Comparison of ENCODE assay signal across 16 cellular contexts in genomic region chr7:111357691-111358090, GRCh38.
DNase-seq lines count a peak whose midpoint lies in the region; FAIRE-seq and TF ChIP-seq lines count a peak whose summit lies in the region.
"Had no signal": no experiment of that assay in that cellular context is flagged by ENCODE, and none has a peak within 500 bp of the region (broad histone marks: within the 10 kb centered on the region; RNA-seq: fewer than 3 reads in every experiment).

No MANE protein-coding gene starts in this region.

- no peak for FAIRE-seq in small intestine (lab: Jason Lieb, UNC)

- H3K36me3 ChIP-seq in SJCRH30 (no peaks in the 10 kb centered on the region), small intestine (ENCODE audit: control insufficient read depth in 2 of 2, insufficient read depth in 2 of 2, low read length in 2 of 2) (no peaks in the 10 kb centered on the region), Peyer's patch (no peaks in the 10 kb centered on the region)
- H3K36me3 ChIP-seq: sigmoid colon, thoracic aorta had no signal

- TF ChIP-seq CTCF in Peyer's patch (IDR thresholded peaks at IDR 0.05) (no peak), CD14-positive monocyte (IDR thresholded peaks at IDR 0.05) (no peak)

- no peaks in the 10 kb centered on the region for H3K4me1 Mint-ChIP-seq in CD14-positive monocyte
- H3K4me1 Mint-ChIP-seq: activated naive CD8-positive, alpha-beta T cell treated with anti-CD3 and anti-CD28 coated beads, Interleukin-2, amount 10 ng/mL, durations not matched to agents 7 days and 5 days had no signal

- peak overlapping the region; percentile 35; the same call in 1 of the 2 replicates for H3K27ac ChIP-seq in SJCRH30
- no peak overlapping the region for H3K27ac ChIP-seq in small intestine (ENCODE audit: low read depth in 1 of 2, low read length in 1 of 2)
- no peak overlapping the region for H3K27ac ChIP-seq in Peyer's patch
- H3K27ac ChIP-seq: sigmoid colon, thoracic aorta had no signal

- H3K4me1 ChIP-seq in SJCRH30: peaks cover 27% of the 10 kb centered on the region
- H3K4me1 ChIP-seq in small intestine (ENCODE audit: control insufficient read depth in 2 of 2, insufficient read depth in 1 of 2, low read depth in 1 of 2, low read length in 1 of 2): peaks cover 0 to 2% of the 10 kb centered on the region in 2 donors
- H3K4me1 ChIP-seq in Peyer's patch: no peaks in the 10 kb centered on the region
- H3K4me1 ChIP-seq: sigmoid colon had no signal

- no peak for TF ChIP-seq POLR2A in Peyer's patch (IDR thresholded peaks at IDR 0.05)

- no peaks in the 10 kb centered on the region for H3K27me3 Mint-ChIP-seq in CD14-positive monocyte (ENCODE audit: low read depth in 3 of 3)
- H3K27me3 Mint-ChIP-seq: activated naive CD8-positive, alpha-beta T cell treated with anti-CD3 and anti-CD28 coated beads, Interleukin-2, amount 10 ng/mL, durations not matched to agents 7 days and 5 days; naive thymus-derived CD4-positive, alpha-beta T cell had no signal

- H3K9me3 ChIP-seq in SJCRH30 (replicated peaks): no peaks in the 10 kb centered on the region
- H3K9me3 ChIP-seq in small intestine (ENCODE audit: control insufficient read depth, low read depth): no peaks in the 10 kb centered on the region
- H3K9me3 ChIP-seq in Peyer's patch: no peaks in the 10 kb centered on the region
- H3K9me3 ChIP-seq: sigmoid colon, thoracic aorta had no signal

- H3K9me3 Mint-ChIP-seq in CD14-positive monocyte: peaks cover 0 to 8% (median 1%) of the 10 kb centered on the region in 7 donors
- H3K9me3 Mint-ChIP-seq: activated naive CD8-positive, alpha-beta T cell treated with anti-CD3 and anti-CD28 coated beads, Interleukin-2, amount 10 ng/mL, durations not matched to agents 7 days and 5 days had no signal

- H3K36me3 Mint-ChIP-seq in CD14-positive monocyte: no peaks in the 10 kb centered on the region
- H3K36me3 Mint-ChIP-seq: activated naive CD8-positive, alpha-beta T cell treated with anti-CD3 and anti-CD28 coated beads, Interleukin-2, amount 10 ng/mL, durations not matched to agents 7 days and 5 days had no signal

- H3K27me3 ChIP-seq in SJCRH30: no peaks in the 10 kb centered on the region
- no peaks in the 10 kb centered on the region for H3K27me3 ChIP-seq in small intestine (ENCODE audit: control insufficient read depth in 2 of 2, insufficient read depth in 2 of 2, low read length in 2 of 2)
- no peaks in the 10 kb centered on the region for H3K27me3 ChIP-seq in Peyer's patch
- H3K27me3 ChIP-seq: sigmoid colon had no signal

- DNase-seq in SIG-M5 treated with dmso at 0.1 percent for 504 hours (lab: John Stamatoyannopoulos, UW; ENCODE audit: unreplicated experiment) (peak; percentile 14), SIG-M5 (lab: John Stamatoyannopoulos, UW) (no peak), SJCRH30 (peak; percentile 9 to 39), fibroblast of gingiva (ENCODE audit: low read depth) (peak; percentile 34), small intestine (peak; percentile 84), NCI-H2171 (lab: John Stamatoyannopoulos, UW) (no peak), Peyer's patch (no peak), CD14-positive monocyte (ENCODE audit: low spot score) (no peak)
- DNase-seq: activated naive CD8-positive, alpha-beta T cell treated with anti-CD3 and anti-CD28 coated beads, Interleukin-2, amount 10 ng/mL, durations not matched to agents 7 days and 5 days; AML-193; islet precursor cell; naive thymus-derived CD4-positive, alpha-beta T cell; NCI-H1694 treated with DMSO at 0.1 percent for 48 hours; sigmoid colon; T-helper 9 cell had no signal

- H3K27ac Mint-ChIP-seq in CD14-positive monocyte: no peak overlapping the region
- H3K27ac Mint-ChIP-seq: activated naive CD8-positive, alpha-beta T cell treated with anti-CD3 and anti-CD28 coated beads, Interleukin-2, amount 10 ng/mL, durations not matched to agents 7 days and 5 days; naive thymus-derived CD4-positive, alpha-beta T cell had no signal

- intact Hi-C loops in CD14-positive monocyte (cut with micrococcal nuclease): no loop called here

- no peak overlapping the region for H3K4me3 Mint-ChIP-seq in CD14-positive monocyte
- H3K4me3 Mint-ChIP-seq: activated naive CD8-positive, alpha-beta T cell treated with anti-CD3 and anti-CD28 coated beads, Interleukin-2, amount 10 ng/mL, durations not matched to agents 7 days and 5 days; naive thymus-derived CD4-positive, alpha-beta T cell had no signal

- no peak overlapping the region for H3K4me3 ChIP-seq in SJCRH30
- no peak overlapping the region for H3K4me3 ChIP-seq in small intestine (ENCODE audit: low read depth in 1 of 2, low read length in 2 of 2)
- H3K4me3 ChIP-seq in Peyer's patch: no peak overlapping the region
- H3K4me3 ChIP-seq: sigmoid colon, thoracic aorta had no signal

Comparison
In these comparisons a context has a peak if more than half of its experiments do, and no peak if none do; other contexts are left out.
1. DNase-seq: peak in SIG-M5 treated with dmso at 0.1 percent for 504 hours (single experiment), SJCRH30 (2 of 2), fibroblast of gingiva (single experiment) and small intestine (single experiment); none in SIG-M5 (single experiment), NCI-H2171 (single experiment), Peyer's patch (0 of 3) and CD14-positive monocyte (single experiment).